8 cellular contexts compared by ENCODE assay signal in the genomic region with DNA sequence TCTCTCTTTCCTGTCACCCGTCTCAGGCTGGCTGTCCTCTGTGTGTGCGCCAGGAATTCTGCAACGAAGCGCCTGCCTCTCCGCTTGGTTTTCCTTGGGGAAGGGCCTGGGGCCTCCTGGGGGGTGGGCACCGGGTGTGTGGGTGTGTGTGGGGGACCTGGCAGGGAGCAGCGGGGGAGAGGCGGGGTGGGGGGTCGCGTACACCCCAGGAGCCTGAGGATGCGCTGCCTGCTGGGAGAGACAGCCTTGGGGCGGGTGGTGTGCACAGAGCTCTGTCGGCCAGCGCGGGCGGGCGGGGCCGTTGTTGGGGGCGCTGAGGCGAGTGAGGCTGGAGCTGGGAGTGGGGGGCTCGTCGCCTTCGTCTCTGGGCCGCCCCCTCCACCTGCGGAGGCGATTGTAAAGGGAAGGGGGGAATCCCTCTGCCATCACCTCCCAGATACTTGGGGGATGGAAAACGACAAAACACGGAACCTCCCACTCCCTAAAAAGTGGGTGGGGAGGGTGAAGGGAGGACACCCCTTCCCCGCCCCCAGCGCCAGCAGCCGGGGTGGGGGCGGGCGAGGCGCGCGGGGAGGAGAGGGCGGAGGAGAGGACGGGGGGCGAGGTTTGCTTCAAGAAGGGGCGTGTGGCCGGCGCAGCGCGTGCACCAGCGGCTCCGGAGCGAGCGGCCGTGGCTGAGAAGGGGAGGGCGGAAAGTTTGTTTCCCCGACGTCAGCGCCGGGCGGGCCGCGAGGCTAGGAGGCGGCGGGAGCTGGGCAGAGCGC. TPM values are rescaled to one million over a fixed set of nuclear protein-coding genes. Genes with fewer than 3 reads are reported as not detected.
DNase-seq lines count a peak whose midpoint lies in the region; ATAC-seq and TF ChIP-seq lines count a peak whose summit lies in the region.

A gene (plus strand): TSS at position 640 of the 764 bp plus-strand sequence. CDS start 221 bp downstream, outside the sequence.

- H3K9me3 ChIP-seq in GM23248 (ENCODE audit: low read depth), result no peaks in the 10 kb centered on the region
- no peaks in the 10 kb centered on the region for H3K9me3 ChIP-seq in ovary

- peak within 1 kb of the TSS; percentile 91 for H3K4me2 ChIP-seq in GM23248 (ENCODE audit: unreplicated experiment)

- H3K36me3 ChIP-seq in GM23248 (ENCODE audit: low read depth) (no peaks in the 10 kb centered on the region), ovary (no peaks in the 10 kb centered on the region)

- H3K4me1 ChIP-seq in GM23248 (ENCODE audit: insufficient read depth) (peaks cover 22% of the 10 kb centered on the region), ovary (ENCODE audit: insufficient read depth) (no peaks in the 10 kb centered on the region)

- no peaks in the 10 kb centered on the region for H3K9me2 ChIP-seq in GM23248 (ENCODE audit: insufficient read depth)

- intact Hi-C loops in ovary (cut with DNase I), result loop anchor here in 1 of 4 donors (5.0 kb wide), 1 partner anchor 817 kb away; no protein-coding TSS in a partner anchor

- peaks cover 41% of the 10 kb centered on the region for H3K79me2 ChIP-seq in GM23248 (ENCODE audit: insufficient read depth)

- ATAC-seq in esophagus mucosa (peak; percentile 22), GM21526 (IDR thresholded peaks at IDR 0.05; ENCODE audit: low FRiP score, unreplicated experiment) (no peak), GM19467 (IDR thresholded peaks at IDR 0.05; ENCODE audit: unreplicated experiment) (no peak)

- H2AFZ ChIP-seq in GM23248, result peak within 1 kb of the TSS; percentile 72

- H3K4me3 ChIP-seq in GM23248 (peak within 1 kb of the TSS; percentile 82), ovary (peak within 1 kb of the TSS; percentile 23)

- no peaks in the 10 kb centered on the region for H3K27me3 ChIP-seq in GM23248 (replicated peaks; ENCODE audit: insufficient read depth)
- no peaks in the 10 kb centered on the region for H3K27me3 ChIP-seq in ovary

- H3K9ac ChIP-seq in GM23248, result peak within 1 kb of the TSS; percentile 94

- H4K20me1 ChIP-seq in GM23248 (ENCODE audit: insufficient read depth), result no peaks in the 10 kb centered on the region

- TF ChIP-seq CTCF in ovary (IDR thresholded peaks at IDR 0.05), result no peak

- H3F3A ChIP-seq in GM23248 (ENCODE audit: insufficient read depth), result peaks cover 21% of the 10 kb centered on the region

- no peak for TF ChIP-seq POLR2A in ovary (IDR thresholded peaks at IDR 0.05)

- TF ChIP-seq EP300 in ovary (IDR thresholded peaks at IDR 0.05), result no peak

- in situ Hi-C loops in GM23248 (cut with MboI), result no loop called here

- WGBS in GM23248 (ENCODE audit: low coverage in 1 of 2, low lambda C conversion rate in 2 of 2, missing lambda C conversion rate in 2 of 2), 2 experiments, result 2 to 6% methylated on average over 6 to 50 of the region's 60 CpGs
- 1 to 2% (median 2%) methylated on average over 48 to 60 of the region's 60 CpGs for WGBS in ovary, 3 donors

- DNase-seq in GM23248 (peak; percentile 94), ovary (no peak), NCI-H226 (no peak), Kasumi-1 (lab: John Stamatoyannopoulos, UW) (no peak)
- peak; percentile 38 for DNase-seq in activated CD4-positive, alpha-beta T cell treated with anti-CD3 and anti-CD28 coated beads, Interleukin-2, amount 50 U/mL, for 1 hour

- H3K27ac ChIP-seq in GM23248 (peak within 1 kb of the TSS; percentile 99), ovary (no peak within 1 kb of the TSS)

RNA-seq across cellular contexts. Expression of the gene that starts here (rescaled TPM):
- 145 and 169 TPM in 2 replicates for total RNA-seq in GM23248 (2014; rRNA removed; shearing (Covaris generic))
- 137 and 141 TPM in 2 replicates for polyA plus RNA-seq in GM23248 (2016; fragmentation: Nextera tagmentation; extraction: Ambion mirVana)
- total RNA-seq in esophagus mucosa, result 1.5 TPM
- 1 to 10 TPM in 4 of 7 donors, under 1 TPM in 3; 0.20 to 4.0 (median 1.4) TPM for total RNA-seq in ovary
- under 1 TPM; 0.33 to 0.77 TPM for polyA plus RNA-seq in ovary

Comparison
In these comparisons a context has a peak if more than half of its experiments do, and no peak if none do; other contexts are left out.
1. RNA of the gene that starts here (total RNA-seq): 145 to 169 TPM in GM23248; 1.5 TPM in esophagus mucosa (single experiment) and 0.20 to 4.0 TPM in ovary; every median in the first group is over 10 times any median in the second.
2. RNA of the gene that starts here (polyA plus RNA-seq): 137 to 141 TPM in GM23248; 0.33 to 0.77 TPM in ovary; every median in the first group is over 10 times any median in the second.
3. DNase-seq: peak in GM23248 (single experiment) and activated CD4-positive, alpha-beta T cell treated with anti-CD3 and anti-CD28 coated beads, Interleukin-2, amount 50 U/mL, for 1 hour (single experiment); none in ovary (0 of 5), NCI-H226 (single experiment) and Kasumi-1 (0 of 2).